In genomic region chr5:95191330-95191729, GRCh38 we compare ENCODE assay signal across 11 cellular contexts.
DNase-seq lines count a peak whose midpoint lies in the region; ATAC-seq and FAIRE-seq lines count a peak whose summit lies in the region.
"Had no signal": no experiment of that assay in that cellular context is flagged by ENCODE, and none has a peak within 500 bp of the region (broad histone marks: within the 10 kb centered on the region; RNA-seq: fewer than 3 reads in every experiment).

No MANE protein-coding gene starts in this region.

- H3K9me3 Mint-ChIP-seq in activated naive CD8-positive, alpha-beta T cell treated with anti-CD3 and anti-CD28 coated beads for 36 hours = no peaks in the 10 kb centered on the region
- H3K9me3 Mint-ChIP-seq: GM23338 had no signal

- peak; percentile 80 for FAIRE-seq in GM18507 (lab: Jason Lieb, UNC)

- H3K4me1 Mint-ChIP-seq in activated naive CD8-positive, alpha-beta T cell treated with anti-CD3 and anti-CD28 coated beads for 36 hours = peaks cover 10% of the 10 kb centered on the region
- H3K4me1 Mint-ChIP-seq: GM23338 had no signal

- no peaks in the 10 kb centered on the region for H3K36me3 Mint-ChIP-seq in activated naive CD8-positive, alpha-beta T cell treated with anti-CD3 and anti-CD28 coated beads for 36 hours

- no peak overlapping the region for H3K27ac Mint-ChIP-seq in activated naive CD8-positive, alpha-beta T cell treated with anti-CD3 and anti-CD28 coated beads for 36 hours
- H3K27ac Mint-ChIP-seq: GM23338 had no signal

- H3K27me3 Mint-ChIP-seq in activated naive CD8-positive, alpha-beta T cell treated with anti-CD3 and anti-CD28 coated beads for 36 hours = no peaks in the 10 kb centered on the region

- no peak for DNase-seq in GM18507 (ENCODE audit: extremely low spot score, insufficient read length, low read depth)
- no peak for DNase-seq in activated naive CD8-positive, alpha-beta T cell treated with anti-CD3 and anti-CD28 coated beads for 36 hours
- no peak for DNase-seq in medulla oblongata (ENCODE audit: extremely low spot score)
- DNase-seq in DMS114 treated with DMSO at 0.1 percent for 48 hours (lab: John Stamatoyannopoulos, UW; ENCODE audit: unreplicated experiment) = no peak
- DNase-seq: AML-193, substantia nigra had no signal

- ATAC-seq in GM19452 (IDR thresholded peaks at IDR 0.05; ENCODE audit: unreplicated experiment) (peak; percentile 95), HG02840 (IDR thresholded peaks at IDR 0.05; ENCODE audit: low FRiP score, unreplicated experiment) (peak; percentile 85), HG03442 (IDR thresholded peaks at IDR 0.05; ENCODE audit: unreplicated experiment) (peak; percentile 93), esophagus mucosa (no peak)
- ATAC-seq: GM23338 had no signal

- no peak overlapping the region for H3K4me3 Mint-ChIP-seq in activated naive CD8-positive, alpha-beta T cell treated with anti-CD3 and anti-CD28 coated beads for 36 hours
- H3K4me3 Mint-ChIP-seq: GM23338 had no signal
